ENCODE assay signal across 19 cellular contexts in genomic region chr7:55912748-55913158, GRCh38. TPM values are rescaled to one million over a fixed set of nuclear protein-coding genes. Genes with fewer than 3 reads are reported as not detected.
DNase-seq lines count a peak whose midpoint lies in the region; ATAC-seq, FAIRE-seq and TF ChIP-seq lines count a peak whose summit lies in the region.
"Had no signal": no experiment of that assay in that cellular context is flagged by ENCODE, and none has a peak within 500 bp of the region (broad histone marks: within the 10 kb centered on the region; RNA-seq: fewer than 3 reads in every experiment).

No MANE protein-coding gene starts in this region.

- TF ChIP-seq CTCF in K562 (IDR thresholded peaks at IDR 0.05 in 2 of 3, conservative IDR thresholded peaks at IDR 0.05 in 1 of 3; ENCODE audit: insufficient read depth in 2 of 3, low read depth in 1 of 3, low read length in 3 of 3) (no peak), gastroesophageal sphincter (IDR thresholded peaks at IDR 0.05) (no peak)

- CTCF ChIA-PET in K562 (lab: Yijun Ruan, JAX; ENCODE audit: low intra/inter-chr PET ratio) = no interaction called here

- no peak overlapping the region for H3K27ac Mint-ChIP-seq in T-helper 17 cell
- H3K27ac Mint-ChIP-seq: T-cell had no signal

- H3K4me2 ChIP-seq in K562 (ENCODE audit: insufficient read depth, low read length) = no peak overlapping the region

- H3K4me3 ChIP-seq in K562 (no peak overlapping the region), mesodermal cell (ENCODE audit: extremely low read depth, insufficient read depth, low read length, poor library complexity, severe bottlenecking) (no peak overlapping the region), gastroesophageal sphincter (no peak overlapping the region)
- H3K4me3 ChIP-seq: coronary artery, testis had no signal

- TF ChIP-seq EP300 in K562 (IDR thresholded peaks at IDR 0.05; ENCODE audit: low read length) (no peak), gastroesophageal sphincter (IDR thresholded peaks at IDR 0.05) (no peak)

- WGBS in K562 (ENCODE audit: insufficient coverage, low coverage, missing lambda C conversion rate) = 24% methylated on average over 3 of the region's 3 CpGs
- 80 to 89% methylated on average over 1 to 2 of the region's 3 CpGs for WGBS in mesodermal cell (ENCODE audit: insufficient coverage in 2 of 2), 2 experiments
- WGBS in gastroesophageal sphincter (ENCODE audit: low coverage in 1 of 2), 2 donors = 11 to 32% methylated on average over 3 of the region's 3 CpGs

- H4K20me1 ChIP-seq in K562 (replicated peaks; ENCODE audit: control insufficient read depth, insufficient read depth, low read length) = no peaks in the 10 kb centered on the region

- intact Hi-C loops in K562 (cut with micrococcal nuclease) = no loop called here

- no peaks in the 10 kb centered on the region for H3K9me3 ChIP-seq in K562 (replicated peaks; ENCODE audit: control insufficient read depth, insufficient read depth, low read depth, low read length)
- H3K9me3 ChIP-seq in mesodermal cell (ENCODE audit: control insufficient read depth, low read length) = no peaks in the 10 kb centered on the region
- H3K9me3 ChIP-seq in T-helper 17 cell (ENCODE audit: control insufficient read depth, low read length, poor library complexity, severe bottlenecking) = no peaks in the 10 kb centered on the region
- no peaks in the 10 kb centered on the region for H3K9me3 ChIP-seq in gastroesophageal sphincter
- H3K9me3 ChIP-seq: testis had no signal

- H3K27me3 ChIP-seq in K562 (ENCODE audit: control insufficient read depth in 2 of 2, insufficient read depth in 2 of 2, low read length in 2 of 2) = no peaks in the 10 kb centered on the region
- no peaks in the 10 kb centered on the region for H3K27me3 ChIP-seq in gastroesophageal sphincter
- H3K27me3 ChIP-seq: testis had no signal

- H3K4me3 Mint-ChIP-seq in T-helper 17 cell = no peak overlapping the region
- H3K4me3 Mint-ChIP-seq: T-cell had no signal

- in situ Hi-C loops in K562 (cut with MboI) = no loop called here

- H3K4me1 Mint-ChIP-seq in T-helper 17 cell = peaks cover 2% of the 10 kb centered on the region
- H3K4me1 Mint-ChIP-seq: T-cell had no signal

- H3K36me3 Mint-ChIP-seq in T-helper 17 cell (ENCODE audit: low read depth) = peaks cover 7% of the 10 kb centered on the region

- DNase-seq in Ammon's horn (ENCODE audit: low spot score) (peak; percentile 22), M059J (ENCODE audit: low read depth) (peak; percentile 4), K562 (ENCODE audit: extremely low read depth in 1 of 4, low spot score in 3 of 4) (no peak), T-helper 17 cell (no peak), AML-193 (lab: John Stamatoyannopoulos, UW) (no peak), NCI-H510A (lab: John Stamatoyannopoulos, UW) (no peak)
- DNase-seq: activated naive CD4-positive, alpha-beta T cell; KBM-7; left cardiac atrium; NCI-H2029 treated with DMSO at 0.1 percent for 48 hours; NCI-H446 treated with DMSO at 0.1 percent for 48 hours; retina; T-cell; testis had no signal

- H3K9ac ChIP-seq in K562 (ENCODE audit: insufficient read depth in 1 of 2, low read depth in 2 of 2, low read length in 2 of 2) = no peak overlapping the region

- H3K4me1 ChIP-seq in K562 (replicated peaks in 1 of 2; ENCODE audit: control insufficient read depth in 2 of 2, insufficient read depth in 2 of 2, low read length in 2 of 2) = no peaks in the 10 kb centered on the region
- H3K4me1 ChIP-seq in mesodermal cell (ENCODE audit: control insufficient read depth, insufficient read depth, low read length, poor library complexity, severe bottlenecking) = peaks cover 7% of the 10 kb centered on the region
- H3K4me1 ChIP-seq in gastroesophageal sphincter = no peaks in the 10 kb centered on the region
- H3K4me1 ChIP-seq: testis had no signal

- H3K27ac ChIP-seq in K562 (ENCODE audit: extremely low read depth, low read depth, low read length) (no peak overlapping the region), mesodermal cell (ENCODE audit: low read depth, low read length, severe bottlenecking) (peak overlapping the region; percentile 2), gastroesophageal sphincter (no peak overlapping the region)
- H3K27ac ChIP-seq: coronary artery, testis had no signal

- POLR2A ChIA-PET in K562 (lab: Yijun Ruan, JAX) = no interaction called here

- BruUV-seq in K562 (replicated peaks; lab: Mats Ljungman, UMichigan) = no TSS peak

- no peak overlapping the region for H2AFZ ChIP-seq in K562 (ENCODE audit: low read depth, low read length)

- no peak for TF ChIP-seq POLR2A in K562 (conservative IDR thresholded peaks at IDR 0.05)
- TF ChIP-seq POLR2A in gastroesophageal sphincter (IDR thresholded peaks at IDR 0.05) = no peak

- H3K27me3 Mint-ChIP-seq in T-helper 17 cell = no peaks in the 10 kb centered on the region
- H3K27me3 Mint-ChIP-seq: T-cell had no signal

- FAIRE-seq in K562 (lab: Jason Lieb, UNC) = no peak

- no peaks in the 10 kb centered on the region for H3K9me1 ChIP-seq in K562 (ENCODE audit: control insufficient read depth, insufficient read depth, low read length)

- ATAC-seq in K562 (no peak), T-helper 17 cell (no peak), gastroesophageal sphincter (no peak)
- ATAC-seq: left cardiac atrium, T-cell had no signal

- no peaks in the 10 kb centered on the region for H3K79me2 ChIP-seq in K562 (ENCODE audit: control insufficient read depth, insufficient read depth, low read length)

- no peak for TF ChIP-seq RAD21 in K562 (CRISPR knock-in tag; conservative IDR thresholded peaks at IDR 0.05 in 1 of 2, IDR thresholded peaks at IDR 0.05 in 1 of 2)

- H3K36me3 ChIP-seq in K562 (ENCODE audit: control insufficient read depth, insufficient read depth, low read length) = no peaks in the 10 kb centered on the region
- peaks cover 51% of the 10 kb centered on the region for H3K36me3 ChIP-seq in mesodermal cell (ENCODE audit: control insufficient read depth, insufficient read depth, low read length)
- peaks cover 0 to 54% of the 10 kb centered on the region in 2 donors for H3K36me3 ChIP-seq in gastroesophageal sphincter

RNA-seq across cellular contexts. Expression of gene ZNF713, which starts 25.5 kb away (rescaled TPM):
- 0.84 and 2.8 TPM in 2 replicates for total RNA-seq in M059J (2014; rRNA removed; shearing (Covaris generic))
- 3.5 and 5.6 TPM in 2 replicates for total RNA-seq in K562 (2011; cell fraction: chromatin; rRNA removed; ENCODE audit: low replicate concordance)
- 1.7 and 2.1 TPM in 2 replicates for total RNA-seq in K562 (2011; cell fraction: nucleolus; rRNA removed)
- 3.6 and 6.4 TPM in 2 replicates for total RNA-seq in K562 (2011; cell fraction: nucleoplasm; rRNA removed)
- total RNA-seq in K562 (2014; rRNA removed) (0.32 and 0.73 TPM in 2 replicates), K562 (2014; rRNA removed; fragmentation: Illumina TruSeq; extraction: Trizol) (1.4 and 1.6 TPM in 2 replicates), K562 (2015; rRNA removed; fragmentation: Illumina TruSeq; extraction: Trizol) (1.1 and 1.5 TPM in 2 replicates), K562 (2021) (1.2 and 1.6 TPM in 2 replicates), T-helper 17 cell (1 to 10 TPM; 2.4 to 4.3 TPM), gastroesophageal sphincter (1 to 10 TPM; 2.6 to 4.4 (median 3.1) TPM)
- polyA plus RNA-seq in K562 (2011; rRNA removed) (0.95 and 1.8 TPM in 2 replicates), K562 (2014; fragmentation: Illumina TruSeq; extraction: Trizol) (0.46 and 1.1 TPM in 2 replicates), K562 (2014; fragmentation: Nextera tagmentation; extraction: Ambion mirVana) (under 1 TPM; 0.13 to 0.29 TPM), K562 (2014; rRNA removed) (0.69 and 0.96 TPM in 2 replicates)
- 0.46 and 0.90 TPM in 2 replicates for polyA plus RNA-seq in K562 (2011; cell fraction: cytosol; rRNA removed)
- polyA plus RNA-seq in K562 (2011; cell fraction: nucleus; rRNA removed) = 1.3 and 1.7 TPM in 2 replicates
- polyA plus RNA-seq in K562 (2012) = 0.73 and 0.86 TPM in 2 replicates
- 2.7 and 3.6 TPM in 2 replicates for polyA minus RNA-seq in K562 (2011; rRNA and poly(A)+ RNA removed)
- polyA minus RNA-seq in K562 (2011; cell fraction: cytosol; rRNA and poly(A)+ RNA removed) = 0.67 and 0.73 TPM in 2 replicates
- polyA minus RNA-seq in K562 (2011; cell fraction: nucleus; rRNA and poly(A)+ RNA removed) = 1.2 and 1.4 TPM in 2 replicates
- polyA plus RNA-seq in mesodermal cell (2013, experiment 1 of 2) = 4.7 TPM
- polyA plus RNA-seq in mesodermal cell (2013, experiment 2 of 2) = 5.0 TPM

RNA-seq across cellular contexts. Expression of gene MRPS17, which starts 38.9 kb away (rescaled TPM):
- 15.9 and 20.3 TPM in 2 replicates for total RNA-seq in M059J (2014; rRNA removed; shearing (Covaris generic))
- 13.1 and 15.3 TPM in 2 replicates for total RNA-seq in K562 (2011; cell fraction: chromatin; rRNA removed; ENCODE audit: low replicate concordance)
- total RNA-seq in K562 (2011; cell fraction: nucleolus; rRNA removed) = 15.3 and 19.8 TPM in 2 replicates
- total RNA-seq in K562 (2011; cell fraction: nucleoplasm; rRNA removed) = 22.7 and 32.4 TPM in 2 replicates
- total RNA-seq in K562 (2014; rRNA removed) (25.9 and 32.8 TPM in 2 replicates), K562 (2014; rRNA removed; fragmentation: Illumina TruSeq; extraction: Trizol) (43.9 and 45.4 TPM in 2 replicates), K562 (2015; rRNA removed; fragmentation: Illumina TruSeq; extraction: Trizol) (37.9 and 43.9 TPM in 2 replicates), K562 (2021) (37.7 and 39.8 TPM in 2 replicates), T-helper 17 cell (1 to 10 TPM; 6.8 to 9.5 TPM), gastroesophageal sphincter (10 to 100 TPM; 10.1 to 19.7 (median 13.7) TPM)
- polyA plus RNA-seq in K562 (2011; rRNA removed) (37.7 and 53.4 TPM in 2 replicates), K562 (2014; fragmentation: Illumina TruSeq; extraction: Trizol) (34.0 and 35.9 TPM in 2 replicates), K562 (2014; fragmentation: Nextera tagmentation; extraction: Ambion mirVana) (10 to 100 TPM; 98.1 to 99.3 TPM), K562 (2014; rRNA removed) (33.1 and 43.3 TPM in 2 replicates)
- polyA plus RNA-seq in K562 (2011; cell fraction: cytosol; rRNA removed) = 18.1 and 20.7 TPM in 2 replicates
- polyA plus RNA-seq in K562 (2011; cell fraction: nucleus; rRNA removed) = 9.8 and 12.5 TPM in 2 replicates
- polyA plus RNA-seq in K562 (2012) = 16.7 and 44.2 TPM in 2 replicates
- 13.1 and 17.1 TPM in 2 replicates for polyA minus RNA-seq in K562 (2011; rRNA and poly(A)+ RNA removed)
- 8.9 and 9.4 TPM in 2 replicates for polyA minus RNA-seq in K562 (2011; cell fraction: cytosol; rRNA and poly(A)+ RNA removed)
- polyA minus RNA-seq in K562 (2011; cell fraction: nucleus; rRNA and poly(A)+ RNA removed) = 7.0 and 9.0 TPM in 2 replicates
- 11.7 TPM for polyA plus RNA-seq in mesodermal cell (2013, experiment 1 of 2)
- polyA plus RNA-seq in mesodermal cell (2013, experiment 2 of 2) = 9.5 TPM

RNA-seq across cellular contexts. Expression of gene SEPTIN14, which starts 50.2 kb away (rescaled TPM):
- not detected in 2 replicates for total RNA-seq in M059J (2014; rRNA removed; shearing (Covaris generic))
- not detected in 2 replicates for total RNA-seq in K562 (2011; cell fraction: chromatin; rRNA removed; ENCODE audit: low replicate concordance)
- total RNA-seq in K562 (2011; cell fraction: nucleolus; rRNA removed) = not detected in 2 replicates
- not detected in 2 replicates for total RNA-seq in K562 (2011; cell fraction: nucleoplasm; rRNA removed)
- not detected in 2 replicates for total RNA-seq in K562 (2014; rRNA removed)
- total RNA-seq in K562 (2014; rRNA removed; fragmentation: Illumina TruSeq; extraction: Trizol) = 0.03 and 0.04 TPM in 2 replicates
- 0.04 TPM in 1 of 2 replicates, not detected in the other for total RNA-seq in K562 (2015; rRNA removed; fragmentation: Illumina TruSeq; extraction: Trizol)
- 0.04 TPM in 2 replicates for total RNA-seq in K562 (2021)
- polyA plus RNA-seq in K562 (2011; rRNA removed) = 0.10 TPM in 1 of 2 replicates, not detected in the other
- 0.03 TPM in 1 of 2 replicates, not detected in the other for polyA plus RNA-seq in K562 (2011; cell fraction: cytosol; rRNA removed)
- polyA plus RNA-seq in K562 (2011; cell fraction: nucleus; rRNA removed) = not detected in 2 replicates
- 0.04 and 0.07 TPM in 2 replicates for polyA plus RNA-seq in K562 (2012)
- 0.04 TPM in 2 replicates for polyA plus RNA-seq in K562 (2014; fragmentation: Illumina TruSeq; extraction: Trizol)
- polyA plus RNA-seq in K562 (2014; fragmentation: Nextera tagmentation; extraction: Ambion mirVana) = under 1 TPM; 0.04 to 0.06 TPM
- polyA plus RNA-seq in K562 (2014; rRNA removed) = 0.07 and 0.13 TPM in 2 replicates
- not detected in 2 replicates for polyA minus RNA-seq in K562 (2011; rRNA and poly(A)+ RNA removed)
- not detected in 2 replicates for polyA minus RNA-seq in K562 (2011; cell fraction: cytosol; rRNA and poly(A)+ RNA removed)
- not detected in 2 replicates for polyA minus RNA-seq in K562 (2011; cell fraction: nucleus; rRNA and poly(A)+ RNA removed)
- not detected for polyA plus RNA-seq in mesodermal cell (2013, experiment 1 of 2)
- not detected for polyA plus RNA-seq in mesodermal cell (2013, experiment 2 of 2)
- total RNA-seq in T-helper 17 cell = not detected
- not detected for total RNA-seq in gastroesophageal sphincter
- total RNA-seq: Daoy, left cardiac atrium, mononuclear cell, T-cell had no signal

RNA-seq across cellular contexts. Expression of gene NIPSNAP2, which starts 51.6 kb away (rescaled TPM):
- total RNA-seq in M059J (2014; rRNA removed; shearing (Covaris generic)) = 56.7 and 65.8 TPM in 2 replicates
- total RNA-seq in K562 (2011; cell fraction: chromatin; rRNA removed; ENCODE audit: low replicate concordance) = 39.0 and 69.5 TPM in 2 replicates
- 43.2 and 44.0 TPM in 2 replicates for total RNA-seq in K562 (2011; cell fraction: nucleolus; rRNA removed)
- 62.8 and 87.3 TPM in 2 replicates for total RNA-seq in K562 (2011; cell fraction: nucleoplasm; rRNA removed)
- total RNA-seq in K562 (2014; rRNA removed) (46.0 and 73.7 TPM in 2 replicates), K562 (2014; rRNA removed; fragmentation: Illumina TruSeq; extraction: Trizol) (68.4 and 77.2 TPM in 2 replicates), K562 (2015; rRNA removed; fragmentation: Illumina TruSeq; extraction: Trizol) (61.3 and 62.8 TPM in 2 replicates), K562 (2021) (52.5 and 52.7 TPM in 2 replicates), T-helper 17 cell (10 to 100 TPM; 32.7 to 42.5 TPM), gastroesophageal sphincter (100 to 1,000 TPM in 2 of 4 donors, 10 to 100 TPM in 2; 64.2 to 113 (median 97.3) TPM)
- polyA plus RNA-seq in K562 (2011; rRNA removed) (100 and 107 TPM in 2 replicates), K562 (2014; fragmentation: Illumina TruSeq; extraction: Trizol) (65.8 and 79.4 TPM in 2 replicates), K562 (2014; fragmentation: Nextera tagmentation; extraction: Ambion mirVana) (10 to 100 TPM; 24.9 to 30.4 TPM), K562 (2014; rRNA removed) (53.0 and 53.9 TPM in 2 replicates)
- 23.7 and 44.2 TPM in 2 replicates for polyA plus RNA-seq in K562 (2011; cell fraction: cytosol; rRNA removed)
- 25.7 and 44.6 TPM in 2 replicates for polyA plus RNA-seq in K562 (2011; cell fraction: nucleus; rRNA removed)
- 42.3 and 52.0 TPM in 2 replicates for polyA plus RNA-seq in K562 (2012)
- polyA minus RNA-seq in K562 (2011; rRNA and poly(A)+ RNA removed) = 70.9 and 89.4 TPM in 2 replicates
- polyA minus RNA-seq in K562 (2011; cell fraction: cytosol; rRNA and poly(A)+ RNA removed) = 24.7 and 34.9 TPM in 2 replicates
- 44.0 and 55.2 TPM in 2 replicates for polyA minus RNA-seq in K562 (2011; cell fraction: nucleus; rRNA and poly(A)+ RNA removed)
- polyA plus RNA-seq in mesodermal cell (2013, experiment 1 of 2) = 65.1 TPM
- polyA plus RNA-seq in mesodermal cell (2013, experiment 2 of 2) = 72.4 TPM

Comparison
In these comparisons a context has a peak if more than half of its experiments do, and no peak if none do; other contexts are left out.
1. DNase-seq: peak in Ammon's horn (single experiment) and M059J (single experiment); none in K562 (0 of 4), T-helper 17 cell (0 of 3), AML-193 (0 of 2) and NCI-H510A (single experiment).